8 cellular contexts compared by ENCODE assay signal in genomic region chr14:64671591-64671990, GRCh38. TPM values are rescaled to one million over a fixed set of nuclear protein-coding genes. Genes with fewer than 3 reads are reported as not detected.
A peak's percentile ranks its signal among the peaks of the same experiment; 100 is the strongest.
DNase-seq lines count a peak whose midpoint lies in the region; ATAC-seq and TF ChIP-seq lines count a peak whose summit lies in the region.

No MANE protein-coding gene starts in this region.

- H3K9ac ChIP-seq in GM23248: no peak overlapping the region

- peak overlapping the region in 4 of 6 donors; percentile 2 to 93 (median 48) for H3K27ac Mint-ChIP-seq in immature natural killer cell

- H3K4me1 ChIP-seq in GM23248 (ENCODE audit: insufficient read depth): 0 out of 2 replicates have a peak, but pooled peaks cover 5% of the 10 kb centered on the region

- DNase-seq in GM23248: peak; percentile 85
- peak; percentile 56 for DNase-seq in NCI-H748 (lab: John Stamatoyannopoulos, UW; ENCODE audit: unreplicated experiment)
- peak; percentile 49 for DNase-seq in brain microvascular endothelial cell
- peak; percentile 61 to 75 (median 68) for DNase-seq in immature natural killer cell
- DNase-seq in stromal cell of bone marrow (ENCODE audit: low read depth): peak; percentile 54
- DNase-seq in activated effector memory CD4-positive, alpha-beta T cell treated with anti-CD3 and anti-CD28 coated beads, Interleukin-2, amount 50 U/mL, for 16 hours: no peak

- peaks cover 3% of the 10 kb centered on the region; the same call in 1 of the 2 replicates for H3F3A ChIP-seq in GM23248 (ENCODE audit: insufficient read depth)

- H3K36me3 ChIP-seq in GM23248 (ENCODE audit: low read depth) (no peaks in the 10 kb centered on the region), brain microvascular endothelial cell (replicated peaks) (no peaks in the 10 kb centered on the region)

- no peak overlapping the region for H3K4me2 ChIP-seq in GM23248 (ENCODE audit: unreplicated experiment)

- no peaks in the 10 kb centered on the region for H3K79me2 ChIP-seq in GM23248 (ENCODE audit: insufficient read depth)

- in situ Hi-C loops in GM23248 (cut with MboI): loop anchor here (10.0 kb wide), 1 partner anchor 213 kb away; no protein-coding TSS in a partner anchor
- in situ Hi-C loops in brain microvascular endothelial cell (cut with HindIII; ENCODE audit: low pct_ligation_motif_present, low sequenced_read_pairs): no loop called here

- H2AFZ ChIP-seq in GM23248: no peak overlapping the region

- peaks cover 0 to 10% (median 8%) of the 10 kb centered on the region in 3 donors for H3K27me3 Mint-ChIP-seq in immature natural killer cell (ENCODE audit: low read depth in 3 of 3)

- H3K4me3 Mint-ChIP-seq in immature natural killer cell: peak overlapping the region in 2 of 5 donors; percentile 0 to 1

- peaks cover 41 to 46% of the 10 kb centered on the region in 2 donors for H3K4me1 Mint-ChIP-seq in immature natural killer cell

- no peaks in the 10 kb centered on the region for H3K9me2 ChIP-seq in GM23248 (ENCODE audit: insufficient read depth)

- WGBS in GM23248 (ENCODE audit: low coverage in 1 of 2, low lambda C conversion rate in 2 of 2, missing lambda C conversion rate in 2 of 2), 2 experiments: 14 to 15% methylated on average over 3 of the region's 3 CpGs

- peak; percentile 77 for TF ChIP-seq CTCF in C4-2B (conservative IDR thresholded peaks at IDR 0.05)
- peak; percentile 76 for TF ChIP-seq CTCF in brain microvascular endothelial cell (IDR thresholded peaks at IDR 0.05; ENCODE audit: low read depth, low read length, missing control alignments)

- H4K20me1 ChIP-seq in GM23248 (ENCODE audit: insufficient read depth): no peaks in the 10 kb centered on the region

- no peak for ATAC-seq in HG02970 (IDR thresholded peaks at IDR 0.05; ENCODE audit: low FRiP score, unreplicated experiment)

- H3K9me3 ChIP-seq in GM23248 (ENCODE audit: low read depth): no peaks in the 10 kb centered on the region

- H3K27me3 ChIP-seq in GM23248 (replicated peaks; ENCODE audit: insufficient read depth) (no peaks in the 10 kb centered on the region), brain microvascular endothelial cell (replicated peaks) (no peaks in the 10 kb centered on the region)

- peaks cover 1 to 8% (median 3%) of the 10 kb centered on the region in 6 donors for H3K9me3 Mint-ChIP-seq in immature natural killer cell

- peaks cover 0 to 7% (median 6%) of the 10 kb centered on the region in 3 donors for H3K36me3 Mint-ChIP-seq in immature natural killer cell

- H3K4me3 ChIP-seq in GM23248: no peak overlapping the region
- H3K4me3 ChIP-seq in brain microvascular endothelial cell (ENCODE audit: low read depth, low read length): no peak overlapping the region

- H3K27ac ChIP-seq in C4-2B (no peak overlapping the region), GM23248 (no peak overlapping the region), brain microvascular endothelial cell (no peak overlapping the region)

RNA-seq across cellular contexts. Expression of gene PLEKHG3, which starts 32.6 kb away (rescaled TPM):
- 4.6 and 6.9 TPM in 2 replicates for total RNA-seq in GM23248 (2014; rRNA removed; shearing (Covaris generic))
- polyA plus RNA-seq in GM23248 (2016; fragmentation: Nextera tagmentation; extraction: Ambion mirVana) (2.1 and 2.4 TPM in 2 replicates), immature natural killer cell (100 to 1,000 TPM in 1 of 3 donors, 10 to 100 TPM in 2; 36.8 to 216 (median 71.4) TPM)

Comparison
In these comparisons a context has a peak if more than half of its experiments do, and no peak if none do; other contexts are left out.
1. RNA of gene PLEKHG3, which starts 32.6 kb away (polyA plus RNA-seq): 36.8 to 216 TPM in immature natural killer cell; 2.1 to 2.4 TPM in GM23248; every median in the first group is over 10 times any median in the second.